In the genomic region with DNA sequence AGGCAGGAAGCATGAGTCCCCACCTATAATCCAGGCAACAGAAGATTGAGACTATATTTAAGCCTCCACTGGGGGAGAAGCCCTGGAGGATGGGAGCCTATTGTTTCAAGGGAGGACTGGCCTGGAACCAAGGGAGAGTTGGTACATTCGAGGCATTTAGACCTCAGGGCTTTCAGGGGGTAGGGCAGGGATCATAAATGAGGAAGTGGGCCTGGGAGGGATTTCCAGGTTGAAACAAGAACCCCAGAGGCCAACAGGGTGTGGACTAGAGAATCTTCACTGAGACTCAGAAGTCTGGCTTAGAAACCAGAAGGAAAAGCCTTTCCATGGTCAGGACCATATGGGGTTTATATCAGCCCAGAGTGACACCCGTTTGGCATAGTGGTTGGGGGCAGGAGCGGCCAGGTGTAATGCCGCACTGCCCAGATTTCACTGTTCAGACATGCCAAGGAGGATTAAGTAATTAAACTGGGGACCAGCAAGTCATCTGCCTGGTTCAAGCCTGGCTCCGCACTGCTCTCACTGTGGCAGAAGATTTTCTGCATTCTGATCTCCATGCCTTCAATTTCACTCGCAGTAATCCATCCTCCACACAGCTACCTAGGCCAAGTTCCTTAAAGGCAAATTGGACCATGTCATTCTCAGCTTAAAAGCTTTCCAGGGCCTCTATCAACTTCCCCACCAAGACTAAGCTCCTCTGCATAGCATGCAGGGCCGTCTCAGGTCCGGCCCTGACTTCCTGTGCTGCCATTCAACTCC, we compare ENCODE assay signal across 1 cellular context.
TF ChIP-seq lines count a peak whose summit lies in the region.

No MANE protein-coding gene starts in this region.

TF ChIP-seq in H1, 55 proteins besides CTCF, POLR2A, EP300 and RAD21:
- TF ChIP-seq KDM5A (IDR thresholded peaks at IDR 0.05; ENCODE audit: low read length) (no peak), EZH2 (IDR thresholded peaks at IDR 0.05; ENCODE audit: low read depth, low read length, severe bottlenecking) (no peak), SUZ12 (IDR thresholded peaks at IDR 0.05; ENCODE audit: low read length) (no peak)
